1 cellular context compared by ENCODE assay signal in the genomic region with DNA sequence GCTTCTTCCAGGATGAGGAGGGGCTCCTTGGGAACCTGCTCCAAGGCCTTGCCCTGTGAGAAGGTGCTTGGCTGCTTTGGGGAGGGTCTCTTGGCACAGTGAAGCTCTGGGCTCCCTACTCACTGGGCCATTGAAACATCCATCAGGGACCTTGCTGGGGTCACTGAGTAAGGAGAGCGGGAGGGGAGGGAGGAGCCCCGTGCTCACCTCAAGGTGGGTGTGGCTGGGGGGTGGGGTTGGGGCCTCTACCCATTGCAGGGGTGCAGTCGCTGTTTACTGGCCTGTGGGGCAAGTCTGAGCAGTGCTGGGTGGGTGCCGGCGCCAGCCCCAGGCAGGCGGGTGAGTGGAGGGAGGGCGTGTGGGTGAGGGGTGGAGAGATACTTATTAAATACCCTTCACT.
TF ChIP-seq lines count a peak whose summit lies in the region.

No MANE protein-coding gene starts in this region.

TF ChIP-seq in H1, 55 proteins besides CTCF, POLR2A, EP300 and RAD21:
- TF ChIP-seq KDM5A (IDR thresholded peaks at IDR 0.05; ENCODE audit: low read length): no peak
- TF ChIP-seq, protein P1, sequence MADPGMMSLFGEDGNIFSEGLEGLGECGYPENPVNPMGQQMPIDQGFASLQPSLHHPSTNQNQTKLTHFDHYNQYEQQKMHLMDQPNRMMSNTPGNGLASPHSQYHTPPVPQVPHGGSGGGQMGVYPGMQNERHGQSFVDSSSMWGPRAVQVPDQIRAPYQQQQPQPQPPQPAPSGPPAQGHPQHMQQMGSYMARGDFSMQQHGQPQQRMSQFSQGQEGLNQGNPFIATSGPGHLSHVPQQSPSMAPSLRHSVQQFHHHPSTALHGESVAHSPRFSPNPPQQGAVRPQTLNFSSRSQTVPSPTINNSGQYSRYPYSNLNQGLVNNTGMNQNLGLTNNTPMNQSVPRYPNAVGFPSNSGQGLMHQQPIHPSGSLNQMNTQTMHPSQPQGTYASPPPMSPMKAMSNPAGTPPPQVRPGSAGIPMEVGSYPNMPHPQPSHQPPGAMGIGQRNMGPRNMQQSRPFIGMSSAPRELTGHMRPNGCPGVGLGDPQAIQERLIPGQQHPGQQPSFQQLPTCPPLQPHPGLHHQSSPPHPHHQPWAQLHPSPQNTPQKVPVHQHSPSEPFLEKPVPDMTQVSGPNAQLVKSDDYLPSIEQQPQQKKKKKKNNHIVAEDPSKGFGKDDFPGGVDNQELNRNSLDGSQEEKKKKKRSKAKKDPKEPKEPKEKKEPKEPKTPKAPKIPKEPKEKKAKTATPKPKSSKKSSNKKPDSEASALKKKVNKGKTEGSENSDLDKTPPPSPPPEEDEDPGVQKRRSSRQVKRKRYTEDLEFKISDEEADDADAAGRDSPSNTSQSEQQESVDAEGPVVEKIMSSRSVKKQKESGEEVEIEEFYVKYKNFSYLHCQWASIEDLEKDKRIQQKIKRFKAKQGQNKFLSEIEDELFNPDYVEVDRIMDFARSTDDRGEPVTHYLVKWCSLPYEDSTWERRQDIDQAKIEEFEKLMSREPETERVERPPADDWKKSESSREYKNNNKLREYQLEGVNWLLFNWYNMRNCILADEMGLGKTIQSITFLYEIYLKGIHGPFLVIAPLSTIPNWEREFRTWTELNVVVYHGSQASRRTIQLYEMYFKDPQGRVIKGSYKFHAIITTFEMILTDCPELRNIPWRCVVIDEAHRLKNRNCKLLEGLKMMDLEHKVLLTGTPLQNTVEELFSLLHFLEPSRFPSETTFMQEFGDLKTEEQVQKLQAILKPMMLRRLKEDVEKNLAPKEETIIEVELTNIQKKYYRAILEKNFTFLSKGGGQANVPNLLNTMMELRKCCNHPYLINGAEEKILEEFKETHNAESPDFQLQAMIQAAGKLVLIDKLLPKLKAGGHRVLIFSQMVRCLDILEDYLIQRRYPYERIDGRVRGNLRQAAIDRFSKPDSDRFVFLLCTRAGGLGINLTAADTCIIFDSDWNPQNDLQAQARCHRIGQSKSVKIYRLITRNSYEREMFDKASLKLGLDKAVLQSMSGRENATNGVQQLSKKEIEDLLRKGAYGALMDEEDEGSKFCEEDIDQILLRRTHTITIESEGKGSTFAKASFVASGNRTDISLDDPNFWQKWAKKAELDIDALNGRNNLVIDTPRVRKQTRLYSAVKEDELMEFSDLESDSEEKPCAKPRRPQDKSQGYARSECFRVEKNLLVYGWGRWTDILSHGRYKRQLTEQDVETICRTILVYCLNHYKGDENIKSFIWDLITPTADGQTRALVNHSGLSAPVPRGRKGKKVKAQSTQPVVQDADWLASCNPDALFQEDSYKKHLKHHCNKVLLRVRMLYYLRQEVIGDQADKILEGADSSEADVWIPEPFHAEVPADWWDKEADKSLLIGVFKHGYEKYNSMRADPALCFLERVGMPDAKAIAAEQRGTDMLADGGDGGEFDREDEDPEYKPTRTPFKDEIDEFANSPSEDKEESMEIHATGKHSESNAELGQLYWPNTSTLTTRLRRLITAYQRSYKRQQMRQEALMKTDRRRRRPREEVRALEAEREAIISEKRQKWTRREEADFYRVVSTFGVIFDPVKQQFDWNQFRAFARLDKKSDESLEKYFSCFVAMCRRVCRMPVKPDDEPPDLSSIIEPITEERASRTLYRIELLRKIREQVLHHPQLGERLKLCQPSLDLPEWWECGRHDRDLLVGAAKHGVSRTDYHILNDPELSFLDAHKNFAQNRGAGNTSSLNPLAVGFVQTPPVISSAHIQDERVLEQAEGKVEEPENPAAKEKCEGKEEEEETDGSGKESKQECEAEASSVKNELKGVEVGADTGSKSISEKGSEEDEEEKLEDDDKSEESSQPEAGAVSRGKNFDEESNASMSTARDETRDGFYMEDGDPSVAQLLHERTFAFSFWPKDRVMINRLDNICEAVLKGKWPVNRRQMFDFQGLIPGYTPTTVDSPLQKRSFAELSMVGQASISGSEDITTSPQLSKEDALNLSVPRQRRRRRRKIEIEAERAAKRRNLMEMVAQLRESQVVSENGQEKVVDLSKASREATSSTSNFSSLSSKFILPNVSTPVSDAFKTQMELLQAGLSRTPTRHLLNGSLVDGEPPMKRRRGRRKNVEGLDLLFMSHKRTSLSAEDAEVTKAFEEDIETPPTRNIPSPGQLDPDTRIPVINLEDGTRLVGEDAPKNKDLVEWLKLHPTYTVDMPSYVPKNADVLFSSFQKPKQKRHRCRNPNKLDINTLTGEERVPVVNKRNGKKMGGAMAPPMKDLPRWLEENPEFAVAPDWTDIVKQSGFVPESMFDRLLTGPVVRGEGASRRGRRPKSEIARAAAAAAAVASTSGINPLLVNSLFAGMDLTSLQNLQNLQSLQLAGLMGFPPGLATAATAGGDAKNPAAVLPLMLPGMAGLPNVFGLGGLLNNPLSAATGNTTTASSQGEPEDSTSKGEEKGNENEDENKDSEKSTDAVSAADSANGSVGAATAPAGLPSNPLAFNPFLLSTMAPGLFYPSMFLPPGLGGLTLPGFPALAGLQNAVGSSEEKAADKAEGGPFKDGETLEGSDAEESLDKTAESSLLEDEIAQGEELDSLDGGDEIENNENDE (IDR thresholded peaks at IDR 0.05; ENCODE audit: insufficient replicate concordance, low read length): no peak
- no peak for TF ChIP-seq BRCA1 (IDR thresholded peaks at IDR 0.05; ENCODE audit: low read depth, low read length)
- TF ChIP-seq SIX5 (IDR thresholded peaks at IDR 0.05; ENCODE audit: low read depth, low read length): no peak
- TF ChIP-seq E2F6 (IDR thresholded peaks at IDR 0.05): no peak
- no peak for TF ChIP-seq POLR2AphosphoS5 (IDR thresholded peaks at IDR 0.05; ENCODE audit: low read depth, low read length)
- TF ChIP-seq MAX (IDR thresholded peaks at IDR 0.05): no peak
- no peak for TF ChIP-seq SUZ12 (IDR thresholded peaks at IDR 0.05; ENCODE audit: low read length)
- TF ChIP-seq SAP30 (IDR thresholded peaks at IDR 0.05; ENCODE audit: insufficient read depth, insufficient replicate concordance, low read length): no peak
- TF ChIP-seq EGR1 (IDR thresholded peaks at IDR 0.05; ENCODE audit: borderline replicate concordance, low read depth, low read length): no peak
- TF ChIP-seq CREB1 (IDR thresholded peaks at IDR 0.05): no peak
- no peak for TF ChIP-seq KDM4A (IDR thresholded peaks at IDR 0.05; ENCODE audit: low read depth, low read length, severe bottlenecking)
- no peak for TF ChIP-seq JUN (IDR thresholded peaks at IDR 0.05; ENCODE audit: low read depth, low read length)
